ENCODE assay signal across 8 cellular contexts in genomic region chr11:120182790-120183491, GRCh38. TPM values are rescaled to one million over a fixed set of nuclear protein-coding genes. Genes with fewer than 3 reads are reported as not detected.
A peak's percentile ranks its signal among the peaks of the same experiment; 100 is the strongest.
DNase-seq lines count a peak whose midpoint lies in the region; ATAC-seq, FAIRE-seq and TF ChIP-seq lines count a peak whose summit lies in the region.

No MANE protein-coding gene starts in this region.

- no peaks in the 10 kb centered on the region for H3K36me3 ChIP-seq in pancreas

- WGBS in pancreas, 2 donors = 51 to 63% methylated on average over 5 of the region's 5 CpGs

- peaks cover 38 to 49% (median 46%) of the 10 kb centered on the region in 3 donors for H3K4me1 ChIP-seq in pancreas

- H3K4me3 ChIP-seq in GM12875 (ENCODE audit: low read depth, low read length) = no peak overlapping the region
- no peak overlapping the region for H3K4me3 ChIP-seq in pancreas

- TF ChIP-seq CTCF in GM12875 (IDR thresholded peaks at IDR 0.05; ENCODE audit: borderline replicate concordance, insufficient read depth, low read depth, low read length) = 0 out of 2 replicates have a peak, but pooled peaks have one; percentile 15
- peak; percentile 18 to 25 (median 23) for TF ChIP-seq CTCF in pancreas (IDR thresholded peaks at IDR 0.05)

- H3K27me3 ChIP-seq in pancreas = no peaks in the 10 kb centered on the region

- H3K27ac ChIP-seq in pancreas = no peak overlapping the region

- FAIRE-seq in pancreas (lab: Jason Lieb, UNC) (no peak), RCC 7860 (lab: Jason Lieb, UNC) (no peak)

- intact Hi-C loops in pancreas (cut with DNase I) = no loop called here

- ATAC-seq in esophagus mucosa = peak; percentile 27
- ATAC-seq in pancreas = peak in 3 of 4 donors; percentile 27 to 44 (median 43)
- ATAC-seq in GM21619 (IDR thresholded peaks at IDR 0.05; ENCODE audit: unreplicated experiment) = no peak
- no peak for ATAC-seq in HG03378 (IDR thresholded peaks at IDR 0.05; ENCODE audit: unreplicated experiment)

- DNase-seq in NCI-H526 treated with DMSO at 0.1 percent for 48 hours (lab: John Stamatoyannopoulos, UW) (peak; percentile 20), pancreas (peak in 5 of 6 donors; percentile 62 to 73 (median 69)), RCC 7860 (ENCODE audit: low spot score) (no peak)
- no peak for DNase-seq in stimulated activated CD4-positive, alpha-beta T cell treated with anti-CD3 and anti-CD28 coated beads, Interleukin-15, amount 100 ng/mL, for 24 hours

- H3K9me3 ChIP-seq in pancreas = no peaks in the 10 kb centered on the region

RNA-seq across cellular contexts. Expression of gene OAF, which starts 27.9 kb away (rescaled TPM):
- total RNA-seq in esophagus mucosa = 9.0 TPM
- total RNA-seq in pancreas = 10 to 100 TPM; 37.1 to 88.3 (median 49.0) TPM
- polyA plus RNA-seq in pancreas = 10 to 100 TPM; 21.6 to 35.0 TPM

RNA-seq across cellular contexts. Expression of gene TRIM29, which starts 45.0 kb away (rescaled TPM):
- 1,294 TPM for total RNA-seq in esophagus mucosa
- total RNA-seq in pancreas = 1 to 10 TPM in 1 of 6 donors, under 1 TPM in 5; 0.38 to 1.4 (median 0.61) TPM
- polyA plus RNA-seq in pancreas = 1 to 10 TPM in 1 of 2 donors, under 1 TPM in 1; 0.42 to 1.7 TPM

RNA-seq across cellular contexts. Expression of gene POU2F3, which starts 57.0 kb away (rescaled TPM):
- 3.2 TPM for total RNA-seq in esophagus mucosa
- 1 to 10 TPM in 1 of 6 donors, under 1 TPM in 5; 0.12 to 2.6 (median 0.23) TPM for total RNA-seq in pancreas
- polyA plus RNA-seq in pancreas = under 1 TPM; 0.27 to 0.54 TPM

Comparison
In these comparisons a context has a peak if more than half of its experiments do, and no peak if none do; other contexts are left out.
1. DNase-seq: peak in NCI-H526 treated with DMSO at 0.1 percent for 48 hours (single experiment) and pancreas (5 of 6); none in RCC 7860 (single experiment) and stimulated activated CD4-positive, alpha-beta T cell treated with anti-CD3 and anti-CD28 coated beads, Interleukin-15, amount 100 ng/mL, for 24 hours (single experiment).
2. ATAC-seq: peak in esophagus mucosa (single experiment) and pancreas (3 of 4); none in GM21619 (single experiment) and HG03378 (single experiment).
3. RNA of gene TRIM29, which starts 45.0 kb away (total RNA-seq): 1,294 TPM in esophagus mucosa (single experiment); 0.38 to 1.4 TPM in pancreas; every median in the first group is over 100 times any median in the second.